Comparison of ENCODE assay signal across 10 cellular contexts in genomic region chr12:60724475-60724874, GRCh38.
"Had no signal": no experiment of that assay in that cellular context is flagged by ENCODE, and none has a peak within 500 bp of the region (broad histone marks: within the 10 kb centered on the region; RNA-seq: fewer than 3 reads in every experiment).

No MANE protein-coding gene starts in this region.

- FAIRE-seq: HTR-8/SVneo, K562 had no signal

- DNase-seq: GM23248, GOT3, H7, HFFc6, IMR-90, KG1 had no signal

- H3K36me3 ChIP-seq: HAP-1 had no signal

- H3K4me3 ChIP-seq: GM23248, HAP-1, K562 had no signal

- H3K9ac ChIP-seq: GM23248 had no signal

- H3K4me1 ChIP-seq: HAP-1 had no signal

- H3K27ac ChIP-seq: GM23248 had no signal

- ATAC-seq: HCT116, K562 had no signal

- H3K9me3 ChIP-seq: HAP-1 had no signal

- H2AFZ ChIP-seq: GM23248 had no signal
